ENCODE assay signal across 1 cellular context in the genomic region with DNA sequence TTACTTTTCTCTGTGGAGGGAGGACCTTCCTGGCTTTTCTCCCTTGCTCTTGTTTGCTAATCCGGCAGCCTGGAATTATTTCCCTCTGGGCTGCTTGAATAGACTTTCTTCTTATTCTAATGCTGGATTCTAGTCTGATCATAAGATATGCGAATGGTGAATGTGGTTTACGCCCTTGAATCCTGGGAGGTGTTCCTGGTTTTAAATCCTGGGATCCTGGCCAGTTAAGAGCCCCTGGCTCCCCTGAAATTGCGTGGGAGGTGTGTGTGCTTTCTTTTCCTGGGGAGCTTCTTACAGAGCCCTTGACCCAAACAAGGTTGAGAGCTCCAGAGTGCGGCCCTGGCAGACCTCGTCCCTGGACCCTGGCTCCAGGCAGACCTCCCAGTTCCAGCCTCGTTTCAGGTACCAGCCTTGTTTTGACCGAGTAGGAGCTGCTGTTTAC.
TF ChIP-seq lines count a peak whose summit lies in the region.

No MANE protein-coding gene starts in this region.

TF ChIP-seq in HepG2, 621 proteins besides CTCF, POLR2A, EP300 and RAD21 (continued from another document):
- TF ChIP-seq, protein P1, sequence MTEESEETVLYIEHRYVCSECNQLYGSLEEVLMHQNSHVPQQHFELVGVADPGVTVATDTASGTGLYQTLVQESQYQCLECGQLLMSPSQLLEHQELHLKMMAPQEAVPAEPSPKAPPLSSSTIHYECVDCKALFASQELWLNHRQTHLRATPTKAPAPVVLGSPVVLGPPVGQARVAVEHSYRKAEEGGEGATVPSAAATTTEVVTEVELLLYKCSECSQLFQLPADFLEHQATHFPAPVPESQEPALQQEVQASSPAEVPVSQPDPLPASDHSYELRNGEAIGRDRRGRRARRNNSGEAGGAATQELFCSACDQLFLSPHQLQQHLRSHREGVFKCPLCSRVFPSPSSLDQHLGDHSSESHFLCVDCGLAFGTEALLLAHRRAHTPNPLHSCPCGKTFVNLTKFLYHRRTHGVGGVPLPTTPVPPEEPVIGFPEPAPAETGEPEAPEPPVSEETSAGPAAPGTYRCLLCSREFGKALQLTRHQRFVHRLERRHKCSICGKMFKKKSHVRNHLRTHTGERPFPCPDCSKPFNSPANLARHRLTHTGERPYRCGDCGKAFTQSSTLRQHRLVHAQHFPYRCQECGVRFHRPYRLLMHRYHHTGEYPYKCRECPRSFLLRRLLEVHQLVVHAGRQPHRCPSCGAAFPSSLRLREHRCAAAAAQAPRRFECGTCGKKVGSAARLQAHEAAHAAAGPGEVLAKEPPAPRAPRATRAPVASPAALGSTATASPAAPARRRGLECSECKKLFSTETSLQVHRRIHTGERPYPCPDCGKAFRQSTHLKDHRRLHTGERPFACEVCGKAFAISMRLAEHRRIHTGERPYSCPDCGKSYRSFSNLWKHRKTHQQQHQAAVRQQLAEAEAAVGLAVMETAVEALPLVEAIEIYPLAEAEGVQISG (CRISPR knock-in tag; IDR thresholded peaks at IDR 0.05), result 0 out of 2 replicates have a peak, but pooled peaks have one; percentile 3
- TF ChIP-seq KMT2A (CRISPR knock-in tag; IDR thresholded peaks at IDR 0.05) (peak; percentile 56; the same call in 1 of the 2 replicates), DNMT3B (CRISPR knock-in tag; conservative IDR thresholded peaks at IDR 0.05) (0 out of 2 replicates have a peak, but pooled peaks have one; percentile 34), PRMT3 (CRISPR knock-in tag; IDR thresholded peaks at IDR 0.05; ENCODE audit: borderline replicate concordance, low read depth) (no peak), ZNF670 (CRISPR knock-in tag; IDR thresholded peaks at IDR 0.05; ENCODE audit: borderline replicate concordance) (no peak), ZFP41 (CRISPR knock-in tag; IDR thresholded peaks at IDR 0.05; ENCODE audit: borderline replicate concordance) (no peak), ZNF747 (CRISPR knock-in tag; IDR thresholded peaks at IDR 0.05; ENCODE audit: borderline replicate concordance) (no peak), ZBTB20 (CRISPR knock-in tag; IDR thresholded peaks at IDR 0.05; ENCODE audit: borderline replicate concordance, low read depth) (0 out of 2 replicates have a peak, but pooled peaks have one; percentile 3), KDM3A (CRISPR knock-in tag; IDR thresholded peaks at IDR 0.05; ENCODE audit: low read depth) (no peak), FOXK1 (CRISPR knock-in tag; IDR thresholded peaks at IDR 0.05; ENCODE audit: borderline replicate concordance, low read depth) (no peak), ZNF878 (CRISPR knock-in tag; IDR thresholded peaks at IDR 0.05) (no peak), ZSCAN29 (CRISPR knock-in tag; conservative IDR thresholded peaks at IDR 0.05) (no peak), ZNF3 (CRISPR knock-in tag; IDR thresholded peaks at IDR 0.05) (no peak), PHF20 (CRISPR knock-in tag; IDR thresholded peaks at IDR 0.05) (no peak), ZNF263 (CRISPR knock-in tag; IDR thresholded peaks at IDR 0.05) (0 out of 2 replicates have a peak, but pooled peaks have one; percentile 38), PHF8 (CRISPR knock-in tag; IDR thresholded peaks at IDR 0.05) (0 out of 2 replicates have a peak, but pooled peaks have one; percentile 11), SKI (IDR thresholded peaks at IDR 0.05; ENCODE audit: partially characterized antibody) (no peak), HES4 (CRISPR knock-in tag; IDR thresholded peaks at IDR 0.05; ENCODE audit: borderline replicate concordance) (no peak), CC2D1A (CRISPR knock-in tag; IDR thresholded peaks at IDR 0.05) (0 out of 2 replicates have a peak, but pooled peaks have one; percentile 35), ZNF687 (CRISPR knock-in tag; IDR thresholded peaks at IDR 0.05) (peak; percentile 64), RORA (CRISPR knock-in tag; IDR thresholded peaks at IDR 0.05) (peak; percentile 53; the same call in 1 of the 2 replicates), ZFX (CRISPR knock-in tag; IDR thresholded peaks at IDR 0.05; ENCODE audit: low read depth) (0 out of 2 replicates have a peak, but pooled peaks have one; percentile 13), TOPORS (CRISPR knock-in tag; IDR thresholded peaks at IDR 0.05) (0 out of 2 replicates have a peak, but pooled peaks have one; percentile 30)
